In genomic region chr5:139848508-139849100, GRCh38 we compare ENCODE assay signal across 8 cellular contexts. TPM values are rescaled to one million over a fixed set of nuclear protein-coding genes. Genes with fewer than 3 reads are reported as not detected.
DNase-seq lines count a peak whose midpoint lies in the region; ATAC-seq and TF ChIP-seq lines count a peak whose summit lies in the region.

No MANE protein-coding gene starts in this region.

- peaks cover 15% of the 10 kb centered on the region for H3K27me3 Mint-ChIP-seq in Caco-2 (ENCODE audit: insufficient read depth, unreplicated experiment)

- H3K9me3 Mint-ChIP-seq in Caco-2 (ENCODE audit: unreplicated experiment) = no peaks in the 10 kb centered on the region

- no peaks in the 10 kb centered on the region for H3K9me3 ChIP-seq in Caco-2
- H3K9me3 ChIP-seq in iPS-20b (ENCODE audit: insufficient read depth, low read depth, low read length) = no peaks in the 10 kb centered on the region

- peaks cover 1% of the 10 kb centered on the region; the same call in 1 of the 2 replicates for H3K27me3 ChIP-seq in Caco-2 (replicated peaks; ENCODE audit: control insufficient read depth, insufficient read depth, low read length)
- peaks cover 72% of the 10 kb centered on the region for H3K27me3 ChIP-seq in iPS-20b (ENCODE audit: insufficient read depth, low read length)

- H3K36me3 ChIP-seq in Caco-2 (ENCODE audit: control insufficient read depth, insufficient read depth, low read length) (no peaks in the 10 kb centered on the region), iPS-20b (ENCODE audit: insufficient read depth, low read depth, low read length) (no peaks in the 10 kb centered on the region)

- TF ChIP-seq CTCF in Caco-2 (IDR thresholded peaks at IDR 0.05; ENCODE audit: insufficient read depth in 1 of 2, low read depth in 1 of 2, low read length in 1 of 2, severe bottlenecking in 1 of 2, unreplicated experiment in 1 of 2) = no peak

- H3K9ac ChIP-seq in iPS-20b (ENCODE audit: low read depth, low read length) = no peak overlapping the region

- H3K4me1 ChIP-seq in Caco-2 (no peaks in the 10 kb centered on the region), iPS-20b (ENCODE audit: insufficient read depth, low read length) (no peaks in the 10 kb centered on the region)

- no peaks in the 10 kb centered on the region for H3K36me3 Mint-ChIP-seq in Caco-2 (ENCODE audit: insufficient read depth, unreplicated experiment)

- ATAC-seq in HG03066 (IDR thresholded peaks at IDR 0.05; ENCODE audit: low read depth, unreplicated experiment) = peak; percentile 15

- no TSS peak for BruUV-seq in Caco-2 (replicated peaks; lab: Mats Ljungman, UMichigan)

- H3K27ac ChIP-seq in iPS-20b (ENCODE audit: low read length) = no peak overlapping the region

- no peak overlapping the region for H3K27ac Mint-ChIP-seq in Caco-2 (ENCODE audit: unreplicated experiment)

- DNase-seq in Caco-2 (no peak), NK-92 (lab: John Stamatoyannopoulos, UW; ENCODE audit: unreplicated experiment) (no peak), cerebellar nuclear complex (lab: John Stamatoyannopoulos, UW) (no peak), NCI-H146 (lab: John Stamatoyannopoulos, UW) (no peak)
- peak; percentile 44 for DNase-seq in activated naive CD4-positive, alpha-beta T cell treated with anti-CD3 and anti-CD28 coated beads, Interleukin-2, amount 50 U/mL, for 16 hours
- peak; percentile 26 for DNase-seq in stimulated activated CD4-positive, alpha-beta T cell treated with anti-CD3 and anti-CD28 coated beads, Interleukin-4, amount 100 ng/mL, for 24 hours

- peak overlapping the region; percentile 34 for H3K4me3 Mint-ChIP-seq in Caco-2 (ENCODE audit: unreplicated experiment)

- H3K4me3 ChIP-seq in Caco-2 (ENCODE audit: low read depth, low read length) (peak overlapping the region; percentile 42), iPS-20b (ENCODE audit: low read length) (peak overlapping the region; percentile 66; the same call in 1 of the 2 replicates)

- POLR2A ChIA-PET in Caco-2 (lab: Charles Lee) = interaction anchor here (0.6 kb wide), 1 partner anchor 528 kb away, joined by 8 read pairs; no protein-coding TSS in a partner anchor

- no peaks in the 10 kb centered on the region for H3K4me1 Mint-ChIP-seq in Caco-2 (ENCODE audit: low read depth, unreplicated experiment)

- intact Hi-C loops in Caco-2 (cut with micrococcal nuclease; ENCODE audit: unreplicated experiment) = no loop called here

- CTCF ChIA-PET in Caco-2 (lab: Charles Lee) = interaction anchor here (0.6 to 2.2 kb wide), 2 partner anchors 61 to 120 kb away, joined by 3 to 10 read pairs; no protein-coding TSS in a partner anchor

RNA-seq across cellular contexts. Expression of gene PSD2, which starts 53.0 kb away (rescaled TPM):
- 0.09 and 0.12 TPM in 2 replicates for total RNA-seq in Caco-2 (2022)

Comparison
In these comparisons a context has a peak if more than half of its experiments do, and no peak if none do; other contexts are left out.
1. DNase-seq: peak in activated naive CD4-positive, alpha-beta T cell treated with anti-CD3 and anti-CD28 coated beads, Interleukin-2, amount 50 U/mL, for 16 hours (single experiment) and stimulated activated CD4-positive, alpha-beta T cell treated with anti-CD3 and anti-CD28 coated beads, Interleukin-4, amount 100 ng/mL, for 24 hours (single experiment); none in Caco-2 (0 of 2), NK-92 (single experiment), cerebellar nuclear complex (0 of 2) and NCI-H146 (single experiment).